In the genomic region with DNA sequence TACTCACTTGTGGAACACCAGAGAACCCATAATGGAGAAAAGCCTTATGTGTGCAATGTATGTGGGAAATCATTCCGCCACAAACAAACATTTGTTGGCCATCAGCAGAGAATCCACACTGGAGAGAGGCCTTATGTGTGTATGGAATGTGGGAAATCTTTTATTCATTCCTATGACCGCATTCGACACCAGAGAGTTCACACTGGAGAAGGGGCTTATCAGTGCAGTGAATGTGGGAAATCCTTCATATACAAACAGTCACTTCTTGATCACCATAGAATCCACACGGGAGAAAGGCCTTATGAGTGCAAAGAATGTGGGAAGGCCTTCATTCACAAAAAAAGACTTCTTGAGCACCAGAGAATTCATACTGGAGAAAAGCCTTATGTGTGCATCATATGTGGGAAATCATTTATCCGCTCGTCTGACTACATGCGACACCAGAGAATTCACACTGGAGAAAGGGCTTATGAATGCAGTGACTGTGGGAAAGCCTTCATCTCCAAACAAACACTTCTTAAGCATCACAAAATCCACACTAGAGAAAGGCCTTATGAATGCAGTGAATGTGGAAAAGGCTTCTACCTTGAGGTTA, we compare ENCODE assay signal across 1 cellular context.
TF ChIP-seq lines count a peak whose summit lies in the region.

No MANE protein-coding gene starts in this region.

TF ChIP-seq in H1, 55 proteins besides CTCF, POLR2A, EP300 and RAD21:
- TF ChIP-seq POU5F1 (IDR thresholded peaks at IDR 0.05; ENCODE audit: low read depth, low read length) (no peak), ZNF274 (IDR thresholded peaks at IDR 0.05; ENCODE audit: borderline replicate concordance, extremely low read depth, low read length) (peak; percentile 58; the same call in 1 of the 2 replicates), SUZ12 (IDR thresholded peaks at IDR 0.05; ENCODE audit: low read length) (no peak), CTBP2 (IDR thresholded peaks at IDR 0.05; ENCODE audit: borderline replicate concordance, insufficient read depth, insufficient read length, low read length) (no peak)
